25 cellular contexts compared by ENCODE assay signal in the genomic region with DNA sequence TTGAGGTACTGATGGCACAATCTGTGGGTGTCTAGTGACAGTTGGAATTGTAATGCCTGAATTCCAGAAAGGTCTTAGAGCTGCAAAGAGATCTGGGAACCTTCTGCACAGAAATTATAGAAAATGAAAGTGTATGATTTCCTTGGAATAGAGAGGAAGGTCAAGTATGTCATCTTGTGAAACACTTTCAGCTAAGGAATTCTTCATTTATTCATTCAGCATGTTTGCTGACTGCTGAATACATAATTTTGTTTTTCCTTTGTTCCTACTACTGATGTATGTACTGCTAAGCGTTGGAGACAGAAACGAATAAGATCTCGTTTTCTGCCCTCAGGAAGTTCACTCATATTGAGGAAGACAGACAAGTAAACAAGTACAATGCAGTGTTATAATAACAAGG. TPM values are rescaled to one million over a fixed set of nuclear protein-coding genes. Genes with fewer than 3 reads are reported as not detected.
DNase-seq lines count a peak whose midpoint lies in the region; ATAC-seq and TF ChIP-seq lines count a peak whose summit lies in the region.
"Had no signal": no experiment of that assay in that cellular context is flagged by ENCODE, and none has a peak within 500 bp of the region (broad histone marks: within the 10 kb centered on the region; RNA-seq: fewer than 3 reads in every experiment).

No MANE protein-coding gene starts in this region.

- H3K9me3 ChIP-seq in osteoblast (ENCODE audit: low read depth, low read length) (no peaks in the 10 kb centered on the region), SJCRH30 (replicated peaks) (no peaks in the 10 kb centered on the region)
- H3K9me3 ChIP-seq: esophagus muscularis mucosa, prostate gland had no signal

- H3K4me3 Mint-ChIP-seq in activated CD4-positive, alpha-beta T cell treated with anti-CD3 and anti-CD28 coated beads for 36 hours: no peak overlapping the region
- no peak overlapping the region for H3K4me3 Mint-ChIP-seq in T-cell
- H3K4me3 Mint-ChIP-seq: activated naive CD4-positive, alpha-beta T cell treated with anti-CD3 and anti-CD28 coated beads, Interleukin-2, amount 50 U/mL, for 24 hours; B cell; HFFc6; stimulated activated memory B cell treated with anti-CD40 and anti-IgM and Interleukin-4, amounts not matched to agents 10 μg/mL and 1 μg/mL and 100 μg/mL, for 72 hours had no signal

- H3K36me3 ChIP-seq in osteoblast (ENCODE audit: insufficient read depth, low read length): peaks cover 7% of the 10 kb centered on the region
- H3K36me3 ChIP-seq in SJCRH30: peaks cover 20% of the 10 kb centered on the region
- H3K36me3 ChIP-seq: prostate gland had no signal

- CTCF ChIA-PET in activated CD4-positive, alpha-beta T cell treated with anti-CD3 and anti-CD28 coated beads for 36 hours (lab: Charles Lee): interaction anchor here (0.5 kb wide), 1 partner anchor 8 kb away, joined by 3 read pairs; no protein-coding TSS in a partner anchor
- CTCF ChIA-PET in T-cell (lab: Charles Lee): interaction anchor here in 1 of 2 donors (0.6 kb wide), 1 partner anchor 864 kb away, joined by 4 read pairs; no protein-coding TSS in a partner anchor

- H3K4me1 Mint-ChIP-seq in activated CD4-positive, alpha-beta T cell treated with anti-CD3 and anti-CD28 coated beads for 36 hours: peaks cover 47% of the 10 kb centered on the region
- peaks cover 57 to 68% (median 65%) of the 10 kb centered on the region in 3 donors for H3K4me1 Mint-ChIP-seq in T-cell

- peaks cover 2% of the 10 kb centered on the region for H3K9me3 Mint-ChIP-seq in activated CD4-positive, alpha-beta T cell treated with anti-CD3 and anti-CD28 coated beads for 36 hours (ENCODE audit: low read depth)
- no peaks in the 10 kb centered on the region for H3K9me3 Mint-ChIP-seq in T-cell
- H3K9me3 Mint-ChIP-seq: activated naive CD4-positive, alpha-beta T cell treated with anti-CD3 and anti-CD28 coated beads, Interleukin-2, amount 50 U/mL, for 24 hours; HFFc6; stimulated activated memory B cell treated with anti-CD40 and anti-IgM and Interleukin-4, amounts not matched to agents 10 μg/mL and 1 μg/mL and 100 μg/mL, for 72 hours had no signal

- no peak overlapping the region for H3K27ac ChIP-seq in osteoblast (ENCODE audit: low read depth, low read length)
- H3K27ac ChIP-seq in SJCRH30: no peak overlapping the region
- H3K27ac ChIP-seq: 22Rv1, KMS-11, prostate gland had no signal

- ATAC-seq in activated CD4-positive, alpha-beta T cell treated with anti-CD3 and anti-CD28 coated beads for 36 hours: no peak
- ATAC-seq in T-cell (replicated peaks in 1 of 4) (no peak), HG03521 (IDR thresholded peaks at IDR 0.05; ENCODE audit: unreplicated experiment) (no peak)
- ATAC-seq: left colon; SK-N-SH treated with all-trans-retinoic acid at 6 μM for 48 hours; stimulated activated memory B cell treated with anti-CD40 and anti-IgM and Interleukin-4, amounts not matched to agents 10 μg/mL and 1 μg/mL and 100 μg/mL, for 72 hours had no signal

- H3K36me3 Mint-ChIP-seq in activated CD4-positive, alpha-beta T cell treated with anti-CD3 and anti-CD28 coated beads for 36 hours (ENCODE audit: low read depth): peaks cover 15% of the 10 kb centered on the region
- peaks cover 39% of the 10 kb centered on the region for H3K36me3 Mint-ChIP-seq in T-cell

- no peak overlapping the region for H2AFZ ChIP-seq in osteoblast (ENCODE audit: low read length)

- H4K20me1 ChIP-seq in osteoblast (ENCODE audit: insufficient read depth, low read length): peaks cover 16% of the 10 kb centered on the region

- POLR2A ChIA-PET in activated CD4-positive, alpha-beta T cell treated with anti-CD3 and anti-CD28 coated beads for 36 hours (lab: Charles Lee): no interaction called here
- POLR2A ChIA-PET in T-cell (lab: Charles Lee): interaction anchor here in 1 of 2 donors (0.6 kb wide), 1 partner anchor 453 kb away, joined by 4 read pairs; no protein-coding TSS in a partner anchor

- H3K4me2 ChIP-seq in osteoblast (ENCODE audit: insufficient read depth, low read length): peak overlapping the region; percentile 12
- H3K4me2 ChIP-seq: KMS-11 had no signal

- intact Hi-C loops in activated CD4-positive, alpha-beta T cell treated with anti-CD3 and anti-CD28 coated beads for 36 hours (cut with DNase I, micrococcal nuclease): no loop called here

- H3K27ac Mint-ChIP-seq in activated CD4-positive, alpha-beta T cell treated with anti-CD3 and anti-CD28 coated beads for 36 hours: peak overlapping the region; percentile 72
- peak overlapping the region; percentile 44 to 80 for H3K27ac Mint-ChIP-seq in T-cell
- H3K27ac Mint-ChIP-seq: HFFc6; stimulated activated memory B cell treated with anti-CD40 and anti-IgM and Interleukin-4, amounts not matched to agents 10 μg/mL and 1 μg/mL and 100 μg/mL, for 72 hours had no signal

- H3K79me2 ChIP-seq in osteoblast (ENCODE audit: insufficient read depth, low read length): peaks cover 68% of the 10 kb centered on the region

- H3K4me1 ChIP-seq in osteoblast (ENCODE audit: insufficient read depth, low read length) (peaks cover 9% of the 10 kb centered on the region), SJCRH30 (no peaks in the 10 kb centered on the region)
- H3K4me1 ChIP-seq: prostate gland had no signal

- H3K4me3 ChIP-seq in fibroblast of mammary gland (ENCODE audit: control insufficient read depth, low read depth, low read length) (no peak overlapping the region), osteoblast (ENCODE audit: insufficient read depth, low read length) (no peak overlapping the region), SJCRH30 (no peak overlapping the region)
- H3K4me3 ChIP-seq: esophagus muscularis mucosa, prostate gland had no signal

- TF ChIP-seq CTCF in fibroblast of mammary gland (conservative IDR thresholded peaks at IDR 0.05; ENCODE audit: control insufficient read depth, insufficient read depth, low read depth, low read length) (no peak), osteoblast (IDR thresholded peaks at IDR 0.05; ENCODE audit: extremely low read depth, low read depth, low read length) (no peak)

- H3K27me3 ChIP-seq in osteoblast (ENCODE audit: insufficient read depth, low read length): no peaks in the 10 kb centered on the region
- H3K27me3 ChIP-seq in SJCRH30: no peaks in the 10 kb centered on the region
- H3K27me3 ChIP-seq: esophagus muscularis mucosa had no signal

- H3K27me3 Mint-ChIP-seq in activated CD4-positive, alpha-beta T cell treated with anti-CD3 and anti-CD28 coated beads for 36 hours: no peaks in the 10 kb centered on the region
- H3K27me3 Mint-ChIP-seq in T-cell: no peaks in the 10 kb centered on the region
- H3K27me3 Mint-ChIP-seq: activated naive CD4-positive, alpha-beta T cell treated with anti-CD3 and anti-CD28 coated beads, Interleukin-2, amount 50 U/mL, for 24 hours; B cell; stimulated activated memory B cell treated with anti-CD40 and anti-IgM and Interleukin-4, amounts not matched to agents 10 μg/mL and 1 μg/mL and 100 μg/mL, for 72 hours had no signal

- no peak for DNase-seq in activated CD4-positive, alpha-beta T cell treated with anti-CD3 and anti-CD28 coated beads for 36 hours
- no peak for DNase-seq in activated CD4-positive, alpha-beta T cell treated with anti-CD3 and anti-CD28 coated beads, Interleukin-2, amount 50 U/mL, for 48 hours
- DNase-seq in T-cell: no peak
- peak; percentile 11 for DNase-seq in fibroblast of mammary gland (ENCODE audit: low read depth)
- no peak for DNase-seq in osteoblast (ENCODE audit: insufficient read length, low spot score, missing footprints)
- DNase-seq in SJCRH30: no peak
- DNase-seq in cerebellar cortex (ENCODE audit: low spot score): no peak
- DNase-seq: activated T-cell treated with anti-CD3 and anti-CD28 coated beads, Interleukin-2, amount 50 U/mL, for 48 hours; effector memory CD4-positive, alpha-beta T cell; HFFc6; left colon; NCI-H146; NCI-H2171 treated with DMSO at 0.1 percent for 48 hours; NCI-H526; stimulated activated CD4-positive, alpha-beta T cell treated with anti-CD3 and anti-CD28 coated beads, Interleukin-1b, Interleukin-23, amount 100 ng/mL, for 48 hours; T1000 had no signal

RNA-seq across cellular contexts. Expression of a gene that starts 14.4 kb away (rescaled TPM):
- 1 to 10 TPM in 1 of 2 experiments, under 1 TPM in 1; 0.93 to 1.1 TPM for total RNA-seq in activated CD4-positive, alpha-beta T cell treated with anti-CD3 and anti-CD28 coated beads for 36 hours
- total RNA-seq in T-cell (1 to 10 TPM; 1.8 to 3.8 (median 2.2) TPM), osteoblast (1.2 and 1.8 TPM in 2 replicates)
- total RNA-seq in SJCRH30 (2014; rRNA removed; shearing (Covaris generic)): 1.0 and 1.3 TPM in 2 replicates
